In the genomic region with DNA sequence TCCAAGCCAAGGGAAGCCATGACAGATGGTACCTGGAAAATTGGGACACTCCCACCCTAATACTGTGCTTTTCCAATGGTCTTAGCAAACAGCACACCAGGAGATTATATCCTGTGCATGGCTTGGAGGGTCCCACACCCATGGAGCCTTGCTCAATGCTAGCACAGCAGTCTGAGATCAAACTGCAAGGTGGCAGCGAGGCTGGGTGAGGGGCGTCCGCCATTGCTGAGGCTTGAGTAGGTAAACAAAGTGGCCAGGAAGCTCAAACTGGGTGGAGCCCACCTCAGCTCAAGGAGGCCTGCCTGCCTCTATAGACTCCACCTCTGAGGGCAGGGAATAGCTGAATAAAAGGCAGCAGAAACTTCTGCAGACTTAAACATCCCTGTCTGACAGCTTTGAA, we compare ENCODE assay signal across 1 cellular context.
DNase-seq lines count a peak whose midpoint lies in the region.
"Not testable (repeated sequence)": the region's sequence is repeated elsewhere in the genome, so short reads cannot be mapped to it uniquely, and the experiment has no call there.

No MANE protein-coding gene starts in this region.

- peak; percentile 20 for DNase-seq in posterior vena cava (ENCODE audit: low spot score)

- intact Hi-C loops in posterior vena cava (cut with DNase I), result not testable (repeated sequence)
